Comparison of ENCODE assay signal across 10 cellular contexts in genomic region chr2:174753038-174753633, GRCh38. TPM values are rescaled to one million over a fixed set of nuclear protein-coding genes. Genes with fewer than 3 reads are reported as not detected.
A peak's percentile ranks its signal among the peaks of the same experiment; 100 is the strongest.
DNase-seq lines count a peak whose midpoint lies in the region; ATAC-seq and TF ChIP-seq lines count a peak whose summit lies in the region.
"Had no signal": no experiment of that assay in that cellular context is flagged by ENCODE, and none has a peak within 500 bp of the region (broad histone marks: within the 10 kb centered on the region; RNA-seq: fewer than 3 reads in every experiment).

No MANE protein-coding gene starts in this region.

- peaks cover 0 to 2% (median 0%) of the 10 kb centered on the region in 5 donors for H3K27me3 Mint-ChIP-seq in naive thymus-derived CD8-positive, alpha-beta T cell

- DNase-seq in activated CD4-positive, alpha-beta T cell treated with anti-CD3 and anti-CD28 coated beads for 48 hours = peak; percentile 13
- DNase-seq in naive thymus-derived CD8-positive, alpha-beta T cell = no peak
- DNase-seq in GM13976 (ENCODE audit: low spot score) (no peak), brain microvascular endothelial cell (no peak), ovary (no peak)
- DNase-seq: foreskin keratinocyte, pancreas had no signal

- H3K27ac ChIP-seq in brain microvascular endothelial cell = no peak overlapping the region
- H3K27ac ChIP-seq in ovary = no peak overlapping the region
- H3K27ac ChIP-seq: foreskin keratinocyte, pancreas had no signal

- in situ Hi-C loops in GM13976 (cut with MboI; ENCODE audit: low sequenced_read_pairs, unreplicated experiment) (loop anchor here (25.0 kb wide), 1 partner anchor 234 kb away; no protein-coding TSS in a partner anchor), brain microvascular endothelial cell (cut with HindIII; ENCODE audit: low pct_ligation_motif_present, low sequenced_read_pairs) (no loop called here)

- ATAC-seq in GM19025 (IDR thresholded peaks at IDR 0.05; ENCODE audit: low read depth, unreplicated experiment) (peak; percentile 25), HG02885 (IDR thresholded peaks at IDR 0.05; ENCODE audit: poor library complexity, unreplicated experiment) (peak; percentile 25), GM19328 (IDR thresholded peaks at IDR 0.05; ENCODE audit: unreplicated experiment) (no peak)
- no peak for ATAC-seq in naive thymus-derived CD8-positive, alpha-beta T cell
- ATAC-seq: foreskin keratinocyte had no signal

- no peaks in the 10 kb centered on the region for H3K4me1 ChIP-seq in ovary (ENCODE audit: insufficient read depth)
- H3K4me1 ChIP-seq: pancreas had no signal

- H3K4me3 ChIP-seq in brain microvascular endothelial cell (ENCODE audit: low read depth, low read length) (no peak overlapping the region), ovary (no peak overlapping the region)
- H3K4me3 ChIP-seq: pancreas had no signal

- TF ChIP-seq CTCF in GM13976 (IDR thresholded peaks at IDR 0.05; ENCODE audit: borderline replicate concordance, control extremely low read depth, extremely low read depth, insufficient read depth, missing control alignments) = no peak
- TF ChIP-seq CTCF in brain microvascular endothelial cell (IDR thresholded peaks at IDR 0.05; ENCODE audit: low read depth, low read length, missing control alignments) = no peak
- no peak for TF ChIP-seq CTCF in ovary (IDR thresholded peaks at IDR 0.05)

- POLR2A ChIA-PET in naive thymus-derived CD8-positive, alpha-beta T cell (lab: Charles Lee) = interaction anchor here (0.6 kb wide), 2 partner anchors 16 to 23 kb away, joined by 3 to 4 read pairs; no protein-coding TSS in a partner anchor

- intact Hi-C loops in ovary (cut with DNase I) = no loop called here

- H3K27ac Mint-ChIP-seq in naive thymus-derived CD8-positive, alpha-beta T cell = peak overlapping the region in 6 of 10 donors; percentile 37 to 91 (median 48)

- WGBS in ovary, 3 donors = 91 to 93% (median 92%) methylated on average over 13 of the region's 13 CpGs

- no peaks in the 10 kb centered on the region for H3K9me3 ChIP-seq in ovary
- H3K9me3 ChIP-seq: pancreas had no signal

- no peaks in the 10 kb centered on the region for H3K36me3 ChIP-seq in brain microvascular endothelial cell (replicated peaks)
- H3K36me3 ChIP-seq in ovary = no peaks in the 10 kb centered on the region
- H3K36me3 ChIP-seq: pancreas had no signal

- no peaks in the 10 kb centered on the region for H3K36me3 Mint-ChIP-seq in naive thymus-derived CD8-positive, alpha-beta T cell

- H3K9me3 Mint-ChIP-seq in naive thymus-derived CD8-positive, alpha-beta T cell = no peaks in the 10 kb centered on the region

- peaks cover 8 to 40% (median 27%) of the 10 kb centered on the region in 4 donors for H3K4me1 Mint-ChIP-seq in naive thymus-derived CD8-positive, alpha-beta T cell

- no peak for TF ChIP-seq POLR2A in ovary (IDR thresholded peaks at IDR 0.05)

- H3K4me3 Mint-ChIP-seq in naive thymus-derived CD8-positive, alpha-beta T cell = peak overlapping the region in 1 of 10 donors; percentile 45

- no peak for TF ChIP-seq EP300 in ovary (IDR thresholded peaks at IDR 0.05)

- H3K27me3 ChIP-seq in brain microvascular endothelial cell (replicated peaks) (no peaks in the 10 kb centered on the region), ovary (no peaks in the 10 kb centered on the region)
- H3K27me3 ChIP-seq: foreskin keratinocyte had no signal

RNA-seq across cellular contexts. Expression of gene CHRNA1, which starts 11.1 kb away (rescaled TPM):
- total RNA-seq in naive thymus-derived CD8-positive, alpha-beta T cell = not detected
- not detected for polyA plus RNA-seq in naive thymus-derived CD8-positive, alpha-beta T cell
- 1 to 10 TPM in 1 of 7 donors, not detected in 6; 1.4 TPM for total RNA-seq in ovary
- polyA plus RNA-seq in ovary = under 1 TPM; 0.05 to 0.45 TPM
- total RNA-seq: foreskin keratinocyte had no signal
- polyA plus RNA-seq: foreskin keratinocyte had no signal

Comparison
In these comparisons a context has a peak if more than half of its experiments do, and no peak if none do; other contexts are left out.
1. ATAC-seq: peak in GM19025 (single experiment) and HG02885 (single experiment); none in naive thymus-derived CD8-positive, alpha-beta T cell (0 of 2) and GM19328 (single experiment).